1 cellular context compared by ENCODE assay signal in the genomic region with DNA sequence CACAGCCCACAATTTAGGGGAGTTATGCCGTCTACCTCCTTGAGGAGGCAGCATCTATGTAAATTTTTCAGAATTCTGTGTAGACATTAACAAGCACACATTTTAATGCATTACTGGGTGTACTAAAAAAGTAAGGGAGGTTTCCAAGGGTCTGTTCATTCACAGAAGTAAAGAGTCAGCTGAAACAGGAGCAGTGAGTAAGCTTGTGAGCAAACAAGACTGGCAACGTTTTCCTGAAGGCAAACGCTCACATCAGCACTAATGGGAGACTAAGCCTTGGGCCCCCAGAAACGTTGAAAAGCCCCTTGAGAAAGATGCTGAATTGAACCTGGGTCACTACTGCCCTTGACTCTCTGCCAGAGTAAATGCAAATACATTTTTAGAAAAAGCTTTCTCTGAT.
TF ChIP-seq lines count a peak whose summit lies in the region.

No MANE protein-coding gene starts in this region.

TF ChIP-seq in HepG2, 621 proteins besides CTCF, POLR2A, EP300 and RAD21:
- TF ChIP-seq ZNF343 (CRISPR knock-in tag; IDR thresholded peaks at IDR 0.05) (no peak), SP1 (IDR thresholded peaks at IDR 0.05) (no peak), SP1 (CRISPR knock-in tag; IDR thresholded peaks at IDR 0.05) (no peak), TBX3 (IDR thresholded peaks at IDR 0.05; ENCODE audit: borderline replicate concordance) (no peak), HOXA7 (CRISPR knock-in tag; IDR thresholded peaks at IDR 0.05) (no peak), FOSL2 (CRISPR knock-in tag; IDR thresholded peaks at IDR 0.05) (peak; percentile 52), SAP130 (CRISPR knock-in tag; IDR thresholded peaks at IDR 0.05; ENCODE audit: low read depth) (peak; percentile 33; the same call in 1 of the 2 replicates), MAFF (IDR thresholded peaks at IDR 0.05; ENCODE audit: low read depth, low read length) (peak; percentile 66), SP140L (CRISPR knock-in tag; IDR thresholded peaks at IDR 0.05; ENCODE audit: borderline replicate concordance) (no peak), ZNF839 (CRISPR knock-in tag; IDR thresholded peaks at IDR 0.05; ENCODE audit: borderline replicate concordance) (no peak), MAFK (conservative IDR thresholded peaks at IDR 0.05 in 1 of 2, IDR thresholded peaks at IDR 0.05 in 1 of 2; ENCODE audit: low read length in 2 of 2) (peak; percentile 66 to 71), ZNF670 (CRISPR knock-in tag; IDR thresholded peaks at IDR 0.05; ENCODE audit: borderline replicate concordance) (no peak), ZFP90 (CRISPR knock-in tag; IDR thresholded peaks at IDR 0.05; ENCODE audit: borderline replicate concordance) (no peak), ZNF30 (CRISPR knock-in tag; IDR thresholded peaks at IDR 0.05) (no peak), ERF (CRISPR knock-in tag; IDR thresholded peaks at IDR 0.05) (no peak), SATB2 (CRISPR knock-in tag; IDR thresholded peaks at IDR 0.05) (no peak), PRPF4 (IDR thresholded peaks at IDR 0.05; ENCODE audit: low read depth, low read length, poor library complexity, severe bottlenecking) (no peak), TAF15 (IDR thresholded peaks at IDR 0.05; ENCODE audit: low read depth, low read length, poor library complexity, severe bottlenecking) (no peak), SOX5 (CRISPR knock-in tag; IDR thresholded peaks at IDR 0.05; ENCODE audit: borderline replicate concordance) (0 out of 2 replicates have a peak, but pooled peaks have one; percentile 6), NFE2L2 (IDR thresholded peaks at IDR 0.05; ENCODE audit: low read length) (no peak), CCDC6 (CRISPR knock-in tag; IDR thresholded peaks at IDR 0.05) (no peak), PHF8 (CRISPR knock-in tag; IDR thresholded peaks at IDR 0.05) (no peak), GFI1 (CRISPR knock-in tag; IDR thresholded peaks at IDR 0.05; ENCODE audit: borderline replicate concordance) (no peak), RAD51 (IDR thresholded peaks at IDR 0.05; ENCODE audit: borderline replicate concordance) (no peak)
- TF ChIP-seq, protein P1, sequence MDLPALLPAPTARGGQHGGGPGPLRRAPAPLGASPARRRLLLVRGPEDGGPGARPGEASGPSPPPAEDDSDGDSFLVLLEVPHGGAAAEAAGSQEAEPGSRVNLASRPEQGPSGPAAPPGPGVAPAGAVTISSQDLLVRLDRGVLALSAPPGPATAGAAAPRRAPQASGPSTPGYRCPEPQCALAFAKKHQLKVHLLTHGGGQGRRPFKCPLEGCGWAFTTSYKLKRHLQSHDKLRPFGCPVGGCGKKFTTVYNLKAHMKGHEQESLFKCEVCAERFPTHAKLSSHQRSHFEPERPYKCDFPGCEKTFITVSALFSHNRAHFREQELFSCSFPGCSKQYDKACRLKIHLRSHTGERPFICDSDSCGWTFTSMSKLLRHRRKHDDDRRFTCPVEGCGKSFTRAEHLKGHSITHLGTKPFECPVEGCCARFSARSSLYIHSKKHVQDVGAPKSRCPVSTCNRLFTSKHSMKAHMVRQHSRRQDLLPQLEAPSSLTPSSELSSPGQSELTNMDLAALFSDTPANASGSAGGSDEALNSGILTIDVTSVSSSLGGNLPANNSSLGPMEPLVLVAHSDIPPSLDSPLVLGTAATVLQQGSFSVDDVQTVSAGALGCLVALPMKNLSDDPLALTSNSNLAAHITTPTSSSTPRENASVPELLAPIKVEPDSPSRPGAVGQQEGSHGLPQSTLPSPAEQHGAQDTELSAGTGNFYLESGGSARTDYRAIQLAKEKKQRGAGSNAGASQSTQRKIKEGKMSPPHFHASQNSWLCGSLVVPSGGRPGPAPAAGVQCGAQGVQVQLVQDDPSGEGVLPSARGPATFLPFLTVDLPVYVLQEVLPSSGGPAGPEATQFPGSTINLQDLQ (CRISPR knock-in tag; IDR thresholded peaks at IDR 0.05) = no peak
- TF ChIP-seq, protein P2, sequence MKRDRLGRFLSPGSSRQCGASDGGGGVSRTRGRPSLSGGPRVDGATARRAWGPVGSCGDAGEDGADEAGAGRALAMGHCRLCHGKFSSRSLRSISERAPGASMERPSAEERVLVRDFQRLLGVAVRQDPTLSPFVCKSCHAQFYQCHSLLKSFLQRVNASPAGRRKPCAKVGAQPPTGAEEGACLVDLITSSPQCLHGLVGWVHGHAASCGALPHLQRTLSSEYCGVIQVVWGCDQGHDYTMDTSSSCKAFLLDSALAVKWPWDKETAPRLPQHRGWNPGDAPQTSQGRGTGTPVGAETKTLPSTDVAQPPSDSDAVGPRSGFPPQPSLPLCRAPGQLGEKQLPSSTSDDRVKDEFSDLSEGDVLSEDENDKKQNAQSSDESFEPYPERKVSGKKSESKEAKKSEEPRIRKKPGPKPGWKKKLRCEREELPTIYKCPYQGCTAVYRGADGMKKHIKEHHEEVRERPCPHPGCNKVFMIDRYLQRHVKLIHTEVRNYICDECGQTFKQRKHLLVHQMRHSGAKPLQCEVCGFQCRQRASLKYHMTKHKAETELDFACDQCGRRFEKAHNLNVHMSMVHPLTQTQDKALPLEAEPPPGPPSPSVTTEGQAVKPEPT (CRISPR knock-in tag; IDR thresholded peaks at IDR 0.05; ENCODE audit: low read depth) = no peak
- TF ChIP-seq, protein P3, sequence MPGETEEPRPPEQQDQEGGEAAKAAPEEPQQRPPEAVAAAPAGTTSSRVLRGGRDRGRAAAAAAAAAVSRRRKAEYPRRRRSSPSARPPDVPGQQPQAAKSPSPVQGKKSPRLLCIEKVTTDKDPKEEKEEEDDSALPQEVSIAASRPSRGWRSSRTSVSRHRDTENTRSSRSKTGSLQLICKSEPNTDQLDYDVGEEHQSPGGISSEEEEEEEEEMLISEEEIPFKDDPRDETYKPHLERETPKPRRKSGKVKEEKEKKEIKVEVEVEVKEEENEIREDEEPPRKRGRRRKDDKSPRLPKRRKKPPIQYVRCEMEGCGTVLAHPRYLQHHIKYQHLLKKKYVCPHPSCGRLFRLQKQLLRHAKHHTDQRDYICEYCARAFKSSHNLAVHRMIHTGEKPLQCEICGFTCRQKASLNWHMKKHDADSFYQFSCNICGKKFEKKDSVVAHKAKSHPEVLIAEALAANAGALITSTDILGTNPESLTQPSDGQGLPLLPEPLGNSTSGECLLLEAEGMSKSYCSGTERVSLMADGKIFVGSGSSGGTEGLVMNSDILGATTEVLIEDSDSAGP (CRISPR knock-in tag; IDR thresholded peaks at IDR 0.05; ENCODE audit: borderline replicate concordance) = no peak
- TF ChIP-seq, protein P4, sequence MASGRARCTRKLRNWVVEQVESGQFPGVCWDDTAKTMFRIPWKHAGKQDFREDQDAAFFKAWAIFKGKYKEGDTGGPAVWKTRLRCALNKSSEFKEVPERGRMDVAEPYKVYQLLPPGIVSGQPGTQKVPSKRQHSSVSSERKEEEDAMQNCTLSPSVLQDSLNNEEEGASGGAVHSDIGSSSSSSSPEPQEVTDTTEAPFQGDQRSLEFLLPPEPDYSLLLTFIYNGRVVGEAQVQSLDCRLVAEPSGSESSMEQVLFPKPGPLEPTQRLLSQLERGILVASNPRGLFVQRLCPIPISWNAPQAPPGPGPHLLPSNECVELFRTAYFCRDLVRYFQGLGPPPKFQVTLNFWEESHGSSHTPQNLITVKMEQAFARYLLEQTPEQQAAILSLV (CRISPR knock-in tag; IDR thresholded peaks at IDR 0.05; ENCODE audit: borderline replicate concordance) = no peak
- TF ChIP-seq, protein P5, sequence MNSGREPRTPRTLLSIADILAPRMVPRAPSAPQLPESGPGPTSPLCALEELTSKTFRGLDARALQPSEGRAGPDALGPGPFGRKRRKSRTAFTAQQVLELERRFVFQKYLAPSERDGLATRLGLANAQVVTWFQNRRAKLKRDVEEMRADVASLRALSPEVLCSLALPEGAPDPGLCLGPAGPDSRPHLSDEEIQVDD (CRISPR knock-in tag; IDR thresholded peaks at IDR 0.05; ENCODE audit: borderline replicate concordance) = no peak
- TF ChIP-seq, protein P6, sequence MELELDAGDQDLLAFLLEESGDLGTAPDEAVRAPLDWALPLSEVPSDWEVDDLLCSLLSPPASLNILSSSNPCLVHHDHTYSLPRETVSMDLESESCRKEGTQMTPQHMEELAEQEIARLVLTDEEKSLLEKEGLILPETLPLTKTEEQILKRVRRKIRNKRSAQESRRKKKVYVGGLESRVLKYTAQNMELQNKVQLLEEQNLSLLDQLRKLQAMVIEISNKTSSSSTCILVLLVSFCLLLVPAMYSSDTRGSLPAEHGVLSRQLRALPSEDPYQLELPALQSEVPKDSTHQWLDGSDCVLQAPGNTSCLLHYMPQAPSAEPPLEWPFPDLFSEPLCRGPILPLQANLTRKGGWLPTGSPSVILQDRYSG (CRISPR knock-in tag; IDR thresholded peaks at IDR 0.05) = no peak
- TF ChIP-seq, protein P7, sequence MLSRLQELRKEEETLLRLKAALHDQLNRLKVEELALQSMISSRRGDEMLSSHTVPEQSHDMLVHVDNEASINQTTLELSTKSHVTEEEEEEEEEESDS (CRISPR knock-in tag; IDR thresholded peaks at IDR 0.05; ENCODE audit: borderline replicate concordance) = no peak
